ENCODE assay signal across 1 cellular context in genomic region chr2:109333414-109334194, GRCh38.
TF ChIP-seq lines count a peak whose summit lies in the region.

No MANE protein-coding gene starts in this region.

TF ChIP-seq in SK-N-SH treated with all-trans-retinoic acid at 6 μM for 48 hours, 23 proteins besides CTCF, POLR2A, EP300 and RAD21 (continued from another document):
- TF ChIP-seq TSHZ2 (CRISPR knock-in tag; IDR thresholded peaks at IDR 0.05), result no peak
